ENCODE assay signal across 8 cellular contexts in the genomic region with DNA sequence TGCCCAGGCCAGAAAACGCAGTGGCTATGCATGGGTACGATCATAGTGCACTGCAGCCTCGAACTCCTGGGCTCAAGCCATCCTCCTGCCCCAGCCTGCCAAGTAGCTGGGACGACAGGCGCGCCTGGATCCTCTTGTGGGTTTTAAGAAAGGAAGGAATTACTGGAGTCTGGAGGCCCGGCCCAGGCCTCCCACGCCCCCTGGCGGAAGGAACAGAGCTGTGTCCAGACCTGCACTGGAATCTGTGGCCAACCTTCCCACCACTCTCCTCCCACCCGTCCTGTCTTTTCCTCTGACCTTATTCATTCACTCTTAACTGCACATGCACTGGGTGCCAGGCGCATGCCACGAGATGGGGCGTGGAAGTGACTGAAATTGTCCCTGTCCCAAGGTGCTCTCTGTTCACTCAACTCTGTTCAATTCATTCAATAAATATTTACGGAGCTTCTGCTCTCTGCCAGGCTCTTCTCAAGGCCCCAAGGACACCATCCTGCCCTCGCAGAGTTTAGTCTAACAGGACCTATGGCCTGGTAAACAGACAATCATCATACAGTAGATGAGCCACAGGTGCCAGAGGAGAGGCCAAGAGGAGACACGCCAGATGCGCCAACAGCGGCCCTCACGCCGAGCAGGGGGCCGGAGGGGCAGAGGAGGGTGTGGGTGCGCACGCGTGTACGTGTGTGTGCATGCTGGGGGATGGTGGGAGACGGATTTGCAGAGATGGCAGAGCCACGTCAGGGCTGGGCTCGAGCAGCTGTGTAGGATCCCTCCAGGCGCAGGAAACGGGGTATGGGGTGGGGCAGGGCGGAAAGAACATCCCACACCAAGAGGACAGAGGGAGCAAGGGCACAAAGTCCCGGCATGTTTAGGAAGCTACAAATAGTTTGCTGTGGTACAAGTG. TPM values are rescaled to one million over a fixed set of nuclear protein-coding genes. Genes with fewer than 3 reads are reported as not detected.
DNase-seq lines count a peak whose midpoint lies in the region; ATAC-seq and TF ChIP-seq lines count a peak whose summit lies in the region.

No MANE protein-coding gene starts in this region.

- H3K18ac ChIP-seq in H9 (ENCODE audit: insufficient read length, low read depth, low read length) = no peak overlapping the region

- H3K36me3 Mint-ChIP-seq in CD8-positive, alpha-beta memory T cell = no peaks in the 10 kb centered on the region
- H3K36me3 Mint-ChIP-seq in H9 (ENCODE audit: insufficient read depth in 1 of 3, low read depth in 3 of 3) (no peaks in the 10 kb centered on the region), WTC11 (no peaks in the 10 kb centered on the region)

- no peaks in the 10 kb centered on the region for H3K79me2 ChIP-seq in H9 (ENCODE audit: insufficient read depth, low read length)

- peaks cover 12 to 21% of the 10 kb centered on the region in 2 donors for H3K27me3 Mint-ChIP-seq in CD8-positive, alpha-beta memory T cell
- H3K27me3 Mint-ChIP-seq in H9 (ENCODE audit: low read depth) (peaks cover 23% of the 10 kb centered on the region), WTC11 (ENCODE audit: low read depth) (peaks cover 17% of the 10 kb centered on the region)

- H3K9me3 ChIP-seq in CD8-positive, alpha-beta memory T cell (ENCODE audit: low read length) = no peaks in the 10 kb centered on the region
- no peaks in the 10 kb centered on the region for H3K9me3 ChIP-seq in H9 (ENCODE audit: control insufficient read depth, low read depth, low read length)

- peak overlapping the region in 1 of 8 donors; percentile 52 for H3K27ac Mint-ChIP-seq in CD8-positive, alpha-beta memory T cell
- H3K27ac Mint-ChIP-seq in H9 (no peak overlapping the region), WTC11 (no peak overlapping the region)

- H3K4me2 ChIP-seq in H9 (ENCODE audit: insufficient read depth, insufficient read length, low read length) = no peak overlapping the region

- H3K23ac ChIP-seq in H9 (ENCODE audit: insufficient read length, low read depth, low read length) = no peak overlapping the region

- CTCF ChIA-PET in CD8-positive, alpha-beta memory T cell (lab: Charles Lee) = interaction anchor here (0.7 to 1.9 kb wide), 8 partner anchors 8 to 207 kb away, joined by 3 to 10 read pairs (median 4); a partner anchor contains a TSS
- CTCF ChIA-PET in WTC11 (lab: Charles Lee) = interaction anchor here (0.6 to 3.9 kb wide), 63 partner anchors 8 to 248 kb away, joined by 3 to 95 read pairs (median 4); a partner anchor contains a TSS

- H3K4me1 Mint-ChIP-seq in CD8-positive, alpha-beta memory T cell = no peaks in the 10 kb centered on the region
- H3K4me1 Mint-ChIP-seq in H9 (peaks cover 16 to 20% of the 10 kb centered on the region in 2 experiments), WTC11 (peaks cover 13% of the 10 kb centered on the region)

- no peaks in the 10 kb centered on the region for H3K9me3 Mint-ChIP-seq in CD8-positive, alpha-beta memory T cell
- no peaks in the 10 kb centered on the region; a peak in 1 of 5 replicates for H3K9me3 Mint-ChIP-seq in H9
- no peaks in the 10 kb centered on the region for H3K9me3 Mint-ChIP-seq in WTC11

- H2BK120ac ChIP-seq in H9 (ENCODE audit: low read depth, low read length, poor library complexity, severe bottlenecking) = no peak overlapping the region

- no peak overlapping the region for H3K4me3 Mint-ChIP-seq in CD8-positive, alpha-beta memory T cell
- H3K4me3 Mint-ChIP-seq in H9 = no peak overlapping the region
- no peak overlapping the region for H3K4me3 Mint-ChIP-seq in WTC11

- no peak overlapping the region for H2BK15ac ChIP-seq in H9 (ENCODE audit: low read depth, low read length)

- H4K20me1 ChIP-seq in H9 (ENCODE audit: control insufficient read depth, insufficient read depth, insufficient read length) = peaks cover 2% of the 10 kb centered on the region

- no peak overlapping the region for H3K14ac ChIP-seq in H9 (ENCODE audit: insufficient read depth, low read length)

- no peak overlapping the region for H2BK5ac ChIP-seq in H9 (ENCODE audit: insufficient read length, low read length)

- no peak overlapping the region for H3K4ac ChIP-seq in H9 (ENCODE audit: low read depth, low read length)

- WGBS in H9 (ENCODE audit: extremely low coverage, insufficient read length, low lambda C conversion rate) = no CpG with 5 or more reads among the region's 32 CpGs

- no peak overlapping the region for H3K27ac ChIP-seq in CD8-positive, alpha-beta memory T cell (ENCODE audit: low read depth, low read length)
- H3K27ac ChIP-seq in H9 (ENCODE audit: insufficient read length, low read depth, low read length) (no peak overlapping the region), coronary artery (no peak overlapping the region)

- POLR2A ChIA-PET in CD8-positive, alpha-beta memory T cell (lab: Charles Lee) = no interaction called here
- POLR2A ChIA-PET in WTC11 (lab: Charles Lee) = interaction anchor here (0.8 to 2.0 kb wide), 2 partner anchors 45 to 57 kb away, joined by 4 to 9 read pairs; a partner anchor contains a TSS

- H2AFZ ChIP-seq in H9 (ENCODE audit: low read length) = no peak overlapping the region

- no peak overlapping the region for H2BK12ac ChIP-seq in H9 (ENCODE audit: insufficient read length, low read depth, low read length)

- no peak overlapping the region for H4K5ac ChIP-seq in H9 (ENCODE audit: insufficient read length, low read depth, low read length)

- H4K8ac ChIP-seq in H9 (replicated peaks; ENCODE audit: insufficient read length, low read depth, low read length) = no peak overlapping the region

- H3K36me3 ChIP-seq in CD8-positive, alpha-beta memory T cell (ENCODE audit: insufficient read depth, low read length) = no peaks in the 10 kb centered on the region

- TF ChIP-seq CTCF in H9 (conservative IDR thresholded peaks at IDR 0.05) (peak; percentile 94), WTC11 (IDR thresholded peaks at IDR 0.05) (peak; percentile 88), coronary artery (IDR thresholded peaks at IDR 0.05) (peak; percentile 60)

- ATAC-seq in WTC11 (peak; percentile 94), HG03025 (IDR thresholded peaks at IDR 0.05; ENCODE audit: low FRiP score, unreplicated experiment) (no peak)

- no peak overlapping the region for H2BK20ac ChIP-seq in H9 (ENCODE audit: low read depth, low read length, poor library complexity, severe bottlenecking)

- H3K23me2 ChIP-seq in H9 (ENCODE audit: insufficient read length, low read depth, low read length, poor library complexity, severe bottlenecking) = no peaks in the 10 kb centered on the region

- no peak overlapping the region for H3K56ac ChIP-seq in H9 (ENCODE audit: insufficient read length, low read depth, low read length)

- no peaks in the 10 kb centered on the region for H3K4me1 ChIP-seq in CD8-positive, alpha-beta memory T cell (ENCODE audit: insufficient read depth, low read length)
- H3K4me1 ChIP-seq in H9 (ENCODE audit: insufficient read depth, low read length) = no peaks in the 10 kb centered on the region

- H3K4me3 ChIP-seq in CD8-positive, alpha-beta memory T cell (ENCODE audit: low read length) = no peak overlapping the region
- H3K4me3 ChIP-seq in coronary artery = no peak overlapping the region

- H4K91ac ChIP-seq in H9 (ENCODE audit: insufficient read length, low read depth, low read length) = no peak overlapping the region

- no peak overlapping the region for H3K9ac ChIP-seq in H9 (ENCODE audit: extremely low read depth, insufficient read length, low read length)

- no peaks in the 10 kb centered on the region for H3K27me3 ChIP-seq in CD8-positive, alpha-beta memory T cell (ENCODE audit: insufficient read depth, low read length, poor library complexity, severe bottlenecking)
- no peaks in the 10 kb centered on the region for H3K27me3 ChIP-seq in H9 (ENCODE audit: insufficient read depth, low read length)

- no peaks in the 10 kb centered on the region for H3K79me1 ChIP-seq in H9 (ENCODE audit: insufficient read depth, low read depth, low read length, poor library complexity, severe bottlenecking)

- DNase-seq in CD8-positive, alpha-beta memory T cell = peak; percentile 10 to 52 (median 29)
- DNase-seq in H9 (peak; percentile 91), NCI-H2227 (lab: John Stamatoyannopoulos, UW; ENCODE audit: unreplicated experiment) (peak; percentile 57), WTC11 (ENCODE audit: low spot score) (peak; percentile 85), coronary artery (ENCODE audit: low spot score) (no peak), left kidney (ENCODE audit: low read depth, low spot score) (peak; percentile 90)
- DNase-seq in stimulated activated CD4-positive, alpha-beta T cell treated with anti-CD3 and anti-CD28 coated beads, Interleukin-4, amount 100 ng/mL, for 4 hours = peak; percentile 9 to 49

- H3T11ph ChIP-seq in H9 (ENCODE audit: low read length) = no peak overlapping the region

- no peak overlapping the region for H2AK5ac ChIP-seq in H9 (ENCODE audit: insufficient read length, low read length)

TF ChIP-seq in WTC11, 78 proteins besides CTCF, POLR2A, EP300 and RAD21 (continues in another document):
- no peak for TF ChIP-seq ZNF396 (CRISPR knock-in tag; IDR thresholded peaks at IDR 0.05; ENCODE audit: borderline replicate concordance)
- TF ChIP-seq NR1H2 (CRISPR knock-in tag; IDR thresholded peaks at IDR 0.05) = no peak
- TF ChIP-seq NFYB (CRISPR knock-in tag; conservative IDR thresholded peaks at IDR 0.05; ENCODE audit: low read depth) = no peak
- no peak for TF ChIP-seq SOX15 (CRISPR knock-in tag; IDR thresholded peaks at IDR 0.05)
- 0 out of 2 replicates have a peak, but pooled peaks have one; percentile 30 for TF ChIP-seq GABPB1 (CRISPR knock-in tag; IDR thresholded peaks at IDR 0.05)
- TF ChIP-seq, protein P1, sequence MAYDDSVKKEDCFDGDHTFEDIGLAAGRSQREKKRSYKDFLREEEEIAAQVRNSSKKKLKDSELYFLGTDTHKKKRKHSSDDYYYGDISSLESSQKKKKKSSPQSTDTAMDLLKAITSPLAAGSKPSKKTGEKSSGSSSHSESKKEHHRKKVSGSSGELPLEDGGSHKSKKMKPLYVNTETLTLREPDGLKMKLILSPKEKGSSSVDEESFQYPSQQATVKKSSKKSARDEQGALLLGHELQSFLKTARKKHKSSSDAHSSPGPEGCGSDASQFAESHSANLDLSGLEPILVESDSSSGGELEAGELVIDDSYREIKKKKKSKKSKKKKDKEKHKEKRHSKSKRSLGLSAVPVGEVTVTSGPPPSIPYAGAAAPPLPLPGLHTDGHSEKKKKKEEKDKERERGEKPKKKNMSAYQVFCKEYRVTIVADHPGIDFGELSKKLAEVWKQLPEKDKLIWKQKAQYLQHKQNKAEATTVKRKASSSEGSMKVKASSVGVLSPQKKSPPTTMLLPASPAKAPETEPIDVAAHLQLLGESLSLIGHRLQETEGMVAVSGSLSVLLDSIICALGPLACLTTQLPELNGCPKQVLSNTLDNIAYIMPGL (CRISPR knock-in tag; IDR thresholded peaks at IDR 0.05) = no peak

RNA-seq across cellular contexts. Expression of a gene that starts 13.7 kb away (rescaled TPM):
- total RNA-seq in CD8-positive, alpha-beta memory T cell = 100 to 1,000 TPM; 178 to 186 TPM
- 56.8 TPM for polyA plus RNA-seq in CD8-positive, alpha-beta memory T cell
- total RNA-seq in H9 (2021) = 40.4 and 43.7 TPM in 2 replicates
- total RNA-seq in WTC11 (2021) = 48.3 to 50.8 TPM (median 49.1 TPM) in 3 replicates

RNA-seq across cellular contexts. Expression of a gene that starts 44.9 kb away (rescaled TPM):
- 10 to 100 TPM; 79.6 to 83.4 TPM for total RNA-seq in CD8-positive, alpha-beta memory T cell
- polyA plus RNA-seq in CD8-positive, alpha-beta memory T cell = 0.54 TPM
- 0.61 and 0.70 TPM in 2 replicates for total RNA-seq in H9 (2021)
- total RNA-seq in WTC11 (2021) = 0.76 to 1.3 TPM (median 0.76 TPM) in 3 replicates

RNA-seq across cellular contexts. Expression of a gene that starts 54.6 kb away (rescaled TPM):
- total RNA-seq in CD8-positive, alpha-beta memory T cell = not detected
- polyA plus RNA-seq in CD8-positive, alpha-beta memory T cell = not detected
- total RNA-seq in H9 (2021) = 10.8 and 11.4 TPM in 2 replicates
- total RNA-seq in WTC11 (2021) = 18.2 to 24.3 TPM (median 20.9 TPM) in 3 replicates

Comparison
In these comparisons a context has a peak if more than half of its experiments do, and no peak if none do; other contexts are left out.
1. RNA of a gene that starts 44.9 kb away (total RNA-seq): 79.6 to 83.4 TPM in CD8-positive, alpha-beta memory T cell; 0.76 to 1.3 TPM in WTC11 and 0.61 to 0.70 TPM in H9; every median in the first group is over 10 times any median in the second.
2. RNA of a gene that starts 54.6 kb away (total RNA-seq): 18.2 to 24.3 TPM in WTC11 and 10.8 to 11.4 TPM in H9; not detected in CD8-positive, alpha-beta memory T cell; every median in the first group is over 10 times any median in the second.
3. Peak in every context shown above with its lines, with median percentiles within 50 percentile points of each other: CTCF ChIP-seq.